Comparison of ENCODE assay signal across 1 cellular context in genomic region chr20:62143976-62144825, GRCh38.
TF ChIP-seq lines count a peak whose summit lies in the region.

No MANE protein-coding gene starts in this region.

TF ChIP-seq in HepG2, 621 proteins besides CTCF, POLR2A, EP300 and RAD21 (continued from another document):
- TF ChIP-seq HINFP (CRISPR knock-in tag; IDR thresholded peaks at IDR 0.05; ENCODE audit: low read depth) = peak; percentile 45; the same call in 1 of the 2 replicates
- peak; percentile 4; the same call in 1 of the 2 replicates for TF ChIP-seq MIER3 (CRISPR knock-in tag; IDR thresholded peaks at IDR 0.05; ENCODE audit: borderline replicate concordance)
- no peak for TF ChIP-seq ZNF256 (CRISPR knock-in tag; conservative IDR thresholded peaks at IDR 0.05)
- TF ChIP-seq ZNF274 (CRISPR knock-in tag; IDR thresholded peaks at IDR 0.05) = peak; percentile 70; the same call in 1 of the 2 replicates
- no peak for TF ChIP-seq PAF1 (CRISPR knock-in tag; IDR thresholded peaks at IDR 0.05)
- no peak for TF ChIP-seq MAZ (IDR thresholded peaks at IDR 0.05; ENCODE audit: borderline replicate concordance, low read depth, low read length)
- TF ChIP-seq MAZ (CRISPR knock-in tag; IDR thresholded peaks at IDR 0.05; ENCODE audit: low read depth) = 0 out of 2 replicates have a peak, but pooled peaks have one; percentile 44
